ENCODE assay signal across 10 cellular contexts in genomic region chrX:45505214-45505613, GRCh38.
DNase-seq lines count a peak whose midpoint lies in the region; ATAC-seq and TF ChIP-seq lines count a peak whose summit lies in the region.
"Had no signal": no experiment of that assay in that cellular context is flagged by ENCODE, and none has a peak within 500 bp of the region (broad histone marks: within the 10 kb centered on the region; RNA-seq: fewer than 3 reads in every experiment).

No MANE protein-coding gene starts in this region.

- CTCF ChIA-PET in PC-3 (lab: Charles Lee) = no interaction called here

- H3K4me1 ChIP-seq in PC-3 (ENCODE audit: insufficient read depth, low read length) (peaks cover 43% of the 10 kb centered on the region), sigmoid colon (peaks cover 0 to 36% (median 6%) of the 10 kb centered on the region in 4 donors), spleen (no peaks in the 10 kb centered on the region)

- peaks cover 12% of the 10 kb centered on the region for H3F3A ChIP-seq in PC-3 (ENCODE audit: low read length, unreplicated experiment)

- no peaks in the 10 kb centered on the region for H3K9me2 ChIP-seq in PC-3 (replicated peaks; ENCODE audit: low read length)

- intact Hi-C loops in PC-3 (cut with micrococcal nuclease) (no loop called here), sigmoid colon (cut with DNase I) (loop anchor here (5.0 kb wide), 1 partner anchor 58 kb away; no protein-coding TSS in a partner anchor), spleen (cut with DNase I; ENCODE audit: low total_unique reads) (no loop called here)

- no peak for TF ChIP-seq CTCF in PC-3 (conservative IDR thresholded peaks at IDR 0.05; ENCODE audit: low read depth, low read length)
- TF ChIP-seq CTCF in epithelial cell of esophagus (IDR thresholded peaks at IDR 0.05; ENCODE audit: insufficient read depth, low read depth, low read length, missing control alignments) = no peak
- TF ChIP-seq CTCF in sigmoid colon (IDR thresholded peaks at IDR 0.05) = no peak
- no peak for TF ChIP-seq CTCF in spleen (IDR thresholded peaks at IDR 0.05 in 8 of 11, conservative IDR thresholded peaks at IDR 0.05 in 3 of 11)

- ATAC-seq in PC-3 (no peak), GM19395 (IDR thresholded peaks at IDR 0.05; ENCODE audit: unreplicated experiment) (no peak)
- ATAC-seq: K562 had no signal

- H3K4me3 ChIP-seq in PC-3 (ENCODE audit: low read length) = no peak overlapping the region
- H3K4me3 ChIP-seq in epithelial cell of esophagus (ENCODE audit: low read length) = no peak overlapping the region
- no peak overlapping the region for H3K4me3 ChIP-seq in sigmoid colon
- no peak overlapping the region for H3K4me3 ChIP-seq in spleen
- H3K4me3 ChIP-seq: K562 had no signal

- TF ChIP-seq POLR2A in sigmoid colon (IDR thresholded peaks at IDR 0.05) = no peak
- TF ChIP-seq POLR2A in spleen (IDR thresholded peaks at IDR 0.05) = no peak

- POLR2A ChIA-PET in PC-3 (lab: Charles Lee; ENCODE audit: unreplicated experiment) = interaction anchor here (0.7 kb wide), 1 partner anchor 205 kb away, joined by 6 read pairs; no protein-coding TSS in a partner anchor

- peak overlapping the region; percentile 92 for H3K9ac ChIP-seq in PC-3 (ENCODE audit: low read length)

- no peaks in the 10 kb centered on the region for H3K27me3 ChIP-seq in PC-3 (ENCODE audit: low read length)
- no peaks in the 10 kb centered on the region for H3K27me3 ChIP-seq in sigmoid colon
- no peaks in the 10 kb centered on the region for H3K27me3 ChIP-seq in spleen (replicated peaks in 1 of 7)

- H3K27ac ChIP-seq in PC-3 (ENCODE audit: low read length) = peak overlapping the region; percentile 100
- H3K27ac ChIP-seq in sigmoid colon = peak overlapping the region in 3 of 4 donors; percentile 66 to 80 (median 78)
- H3K27ac ChIP-seq in spleen = peak overlapping the region in 2 of 8 donors; percentile 51 to 59

- H3K4me2 ChIP-seq in PC-3 (ENCODE audit: low read length) = no peak overlapping the region

- no peaks in the 10 kb centered on the region for H4K20me1 ChIP-seq in PC-3 (ENCODE audit: low read length)

- WGBS in sigmoid colon, 2 donors = 0 to 65% methylated on average over 1 of the region's 1 CpG
- 0 to 50% (median 4%) methylated on average over 1 of the region's 1 CpG for WGBS in spleen, 5 donors

- no TSS peak for BruUV-seq in PC-3 (replicated peaks; lab: Mats Ljungman, UMichigan)

- TF ChIP-seq EP300 in sigmoid colon (IDR thresholded peaks at IDR 0.05) = no peak

- H3K9me3 ChIP-seq in PC-3 (ENCODE audit: low read length) = no peaks in the 10 kb centered on the region
- H3K9me3 ChIP-seq in sigmoid colon = no peaks in the 10 kb centered on the region
- H3K9me3 ChIP-seq in spleen = peaks cover 0 to 8% (median 0%) of the 10 kb centered on the region in 8 donors

- no peak overlapping the region for H2AFZ ChIP-seq in PC-3 (ENCODE audit: low read length)

- DNase-seq in GM04503 (ENCODE audit: low read depth) = peak; percentile 53
- DNase-seq in PC-3 = peak; percentile 32
- peak; percentile 88 for DNase-seq in epithelial cell of esophagus (ENCODE audit: low read depth)
- DNase-seq in sigmoid colon = no peak
- no peak for DNase-seq in DMS153 treated with DMSO at 0.1 percent for 48 hours (lab: John Stamatoyannopoulos, UW; ENCODE audit: unreplicated experiment)
- DNase-seq in spleen = no peak
- DNase-seq: activated CD4-positive, alpha-beta T cell treated with anti-CD3 and anti-CD28 coated beads, Interleukin-2, amount 50 U/mL, for 1 hour; SHP77 treated with DMSO at 0.1 percent for 48 hours had no signal

- peaks cover 9% of the 10 kb centered on the region; the same call in 1 of the 2 replicates for H3K79me2 ChIP-seq in PC-3 (ENCODE audit: low read length)

- H3K36me3 ChIP-seq in PC-3 (ENCODE audit: low read depth, low read length) (no peaks in the 10 kb centered on the region), sigmoid colon (no peaks in the 10 kb centered on the region), spleen (no peaks in the 10 kb centered on the region)

Comparison
In these comparisons a context has a peak if more than half of its experiments do, and no peak if none do; other contexts are left out.
1. DNase-seq: peak in GM04503 (single experiment), PC-3 (single experiment) and epithelial cell of esophagus (single experiment); none in sigmoid colon (single experiment), DMS153 treated with DMSO at 0.1 percent for 48 hours (single experiment) and spleen (single experiment).